ENCODE assay signal across 17 cellular contexts in the genomic region with DNA sequence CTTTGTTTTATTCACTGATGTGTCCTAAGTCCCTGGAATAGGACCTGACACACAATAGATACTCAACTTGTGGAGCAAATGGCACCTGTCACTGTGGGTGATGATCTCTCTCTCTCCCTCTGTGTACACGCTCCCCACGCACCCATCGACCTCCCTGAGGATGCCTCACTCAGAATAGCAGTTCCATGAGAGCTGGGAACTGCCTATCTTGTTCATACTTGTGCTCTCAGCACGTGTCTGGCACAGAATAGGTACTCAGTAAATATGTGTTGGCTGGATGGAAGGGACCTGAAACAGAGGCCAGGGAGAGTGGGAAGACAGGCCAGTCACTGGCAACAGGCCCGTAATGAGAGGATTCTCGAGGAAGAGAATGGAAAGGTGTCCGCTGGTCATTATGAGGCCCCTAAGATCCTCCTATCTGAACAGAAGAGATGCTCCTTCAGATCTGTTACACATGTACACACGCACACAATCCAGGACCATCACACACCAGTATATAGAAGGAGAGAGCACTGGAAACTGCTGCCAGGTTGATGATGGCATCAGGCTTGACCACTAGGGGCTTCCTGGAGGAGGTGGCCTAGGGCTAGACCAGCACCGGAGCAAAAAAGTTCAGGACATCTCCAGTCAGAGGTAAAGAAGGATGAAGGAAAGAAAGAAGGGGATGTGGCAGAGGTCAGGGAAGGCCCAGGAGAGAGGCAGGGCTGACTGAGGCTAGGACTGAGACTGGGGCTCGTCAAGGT. TPM values are rescaled to one million over a fixed set of nuclear protein-coding genes. Genes with fewer than 3 reads are reported as not detected.
DNase-seq lines count a peak whose midpoint lies in the region; ATAC-seq and TF ChIP-seq lines count a peak whose summit lies in the region.
"Had no signal": no experiment of that assay in that cellular context is flagged by ENCODE, and none has a peak within 500 bp of the region (broad histone marks: within the 10 kb centered on the region; RNA-seq: fewer than 3 reads in every experiment).

No MANE protein-coding gene starts in this region.

- CTCF ChIA-PET in Caco-2 (lab: Charles Lee), result interaction anchor here (0.6 to 1.2 kb wide), 2 partner anchors 278 to 297 kb away, joined by 3 to 5 read pairs; no protein-coding TSS in a partner anchor
- CTCF ChIA-PET in IMR-90 (lab: Yijun Ruan, JAX), result no interaction called here

- no peak for TF ChIP-seq RAD21 in IMR-90 (IDR thresholded peaks at IDR 0.05; ENCODE audit: low read length)

- DNase-seq in Caco-2, result no peak
- DNase-seq in IMR-90, result no peak
- DNase-seq in epithelial cell of proximal tubule (ENCODE audit: low read depth), result no peak
- DNase-seq in COR-L47 (lab: John Stamatoyannopoulos, UW), result no peak
- no peak for DNase-seq in uterus
- no peak for DNase-seq in Kasumi-1 (lab: John Stamatoyannopoulos, UW)
- DNase-seq: activated CD4-positive, alpha-beta T cell treated with anti-CD3 and anti-CD28 coated beads, Interleukin-2, amount 50 U/mL, for 4 hours; activated effector memory CD4-positive, alpha-beta T cell treated with Interleukin-2 at 50 U/mL for 16 hours; effector CD8-positive, alpha-beta T cell; foreskin melanocyte; NCI-H2081; NCI-H82; T-helper 9 cell; tibial artery had no signal

- peaks cover 86% of the 10 kb centered on the region for H3K4me1 ChIP-seq in Caco-2
- H3K4me1 ChIP-seq in IMR-90 (ENCODE audit: control insufficient read depth, insufficient read depth, low read length), result peaks cover 30% of the 10 kb centered on the region
- H3K4me1 ChIP-seq in neutrophil (ENCODE audit: control insufficient read depth in 1 of 2, insufficient read depth in 1 of 2, low read depth in 1 of 2, low read length in 1 of 2), result peaks cover 91 to 96% of the 10 kb centered on the region in 2 experiments
- H3K4me1 ChIP-seq in uterus, result no peaks in the 10 kb centered on the region

- in situ Hi-C loops in IMR-90 (cut with MboI; ENCODE audit: low sequenced_read_pairs), result no loop called here

- H3K23ac ChIP-seq in IMR-90 (ENCODE audit: low read depth, low read length), result no peak overlapping the region

- no peaks in the 10 kb centered on the region for H3K27me3 Mint-ChIP-seq in Caco-2 (ENCODE audit: insufficient read depth, unreplicated experiment)
- H3K27me3 Mint-ChIP-seq in activated T-helper 17 cell treated with anti-CD3 and anti-CD28 coated beads, Interleukin-2, amount 50 U/mL, for 72 hours, result no peaks in the 10 kb centered on the region

- H3K4me3 ChIP-seq in Caco-2 (ENCODE audit: low read depth, low read length), result no peak overlapping the region
- no peak overlapping the region for H3K4me3 ChIP-seq in IMR-90 (ENCODE audit: insufficient read depth, low read depth, low read length)
- H3K4me3 ChIP-seq in epithelial cell of proximal tubule (ENCODE audit: low read depth, low read length), result no peak overlapping the region
- no peak overlapping the region for H3K4me3 ChIP-seq in neutrophil (ENCODE audit: low read depth in 1 of 2, low read length in 1 of 2)
- no peak overlapping the region for H3K4me3 ChIP-seq in uterus
- H3K4me3 ChIP-seq: tibial artery had no signal

- TF ChIP-seq POLR2A in IMR-90 (IDR thresholded peaks at IDR 0.05; ENCODE audit: low read depth, low read length), result no peak
- no peak for TF ChIP-seq POLR2A in uterus (IDR thresholded peaks at IDR 0.05)

- H2BK20ac ChIP-seq in IMR-90 (ENCODE audit: low read depth, low read length), result no peak overlapping the region

- ATAC-seq in IMR-90 (ENCODE audit: low read depth), result no peak
- ATAC-seq in activated T-helper 17 cell treated with anti-CD3 and anti-CD28 coated beads, Interleukin-2, amount 50 U/mL, for 72 hours (replicated peaks), result no peak

- intact Hi-C loops in Caco-2 (cut with micrococcal nuclease; ENCODE audit: unreplicated experiment), result no loop called here
- intact Hi-C loops in IMR-90 (cut with micrococcal nuclease), result no loop called here
- intact Hi-C loops in uterus (cut with DNase I; ENCODE audit: low total_unique reads), result no loop called here

- H3K14ac ChIP-seq in IMR-90 (replicated peaks; ENCODE audit: low read depth, low read length), result no peak overlapping the region

- no peak overlapping the region for H4K91ac ChIP-seq in IMR-90 (ENCODE audit: insufficient read depth, low read depth, low read length)

- H3K9me3 Mint-ChIP-seq in Caco-2 (ENCODE audit: unreplicated experiment), result no peaks in the 10 kb centered on the region
- no peaks in the 10 kb centered on the region for H3K9me3 Mint-ChIP-seq in activated T-helper 17 cell treated with anti-CD3 and anti-CD28 coated beads, Interleukin-2, amount 50 U/mL, for 72 hours

- no peaks in the 10 kb centered on the region for H3K9me3 ChIP-seq in Caco-2
- no peaks in the 10 kb centered on the region for H3K9me3 ChIP-seq in IMR-90 (ENCODE audit: control insufficient read depth, insufficient read depth, low read length)
- H3K9me3 ChIP-seq in neutrophil, result no peaks in the 10 kb centered on the region
- no peaks in the 10 kb centered on the region for H3K9me3 ChIP-seq in uterus
- H3K9me3 ChIP-seq: tibial artery had no signal

- no peak overlapping the region for H2BK5ac ChIP-seq in IMR-90 (ENCODE audit: low read depth, low read length, poor library complexity, severe bottlenecking)

- H3K4me2 ChIP-seq in IMR-90 (ENCODE audit: low read depth, low read length), result no peak overlapping the region

- H4K8ac ChIP-seq in IMR-90 (ENCODE audit: low read depth in 2 of 2, low read length in 2 of 2), result no peak overlapping the region

- peak overlapping the region; percentile 46; the same call in 1 of the 2 replicates for H3K4ac ChIP-seq in IMR-90 (ENCODE audit: low read depth, low read length)

- H3K79me1 ChIP-seq in IMR-90 (ENCODE audit: low read depth in 1 of 2, low read length in 2 of 2), result no peaks in the 10 kb centered on the region

- POLR2A ChIA-PET in Caco-2 (lab: Charles Lee) (interaction anchor here (0.8 kb wide), 1 partner anchor 126 kb away, joined by 4 read pairs; no protein-coding TSS in a partner anchor), IMR-90 (lab: Charles Lee; ENCODE audit: unreplicated experiment) (no interaction called here)

- H2AK9ac ChIP-seq in IMR-90 (replicated peaks; ENCODE audit: low read depth, low read length, poor library complexity), result no peak overlapping the region

- 80% methylated on average over 1 of the region's 10 CpGs; no CpG with 5 or more reads in 1 of the 2 experiments for whole genome bisulfite sequencing in IMR-90 (ENCODE audit: extremely low coverage in 2 of 2, insufficient read length in 1 of 2), 2 experiments

- no peak overlapping the region for H4K5ac ChIP-seq in IMR-90 (ENCODE audit: low read depth, low read length)

- dilution Hi-C loops in IMR-90 (cut with HindIII; ENCODE audit: low sequenced_read_pairs, unreplicated experiment), result no loop called here

- H4K20me1 ChIP-seq in IMR-90 (ENCODE audit: insufficient read depth, low read length), result no peaks in the 10 kb centered on the region

- H3K27ac ChIP-seq in IMR-90 (ENCODE audit: insufficient read depth, low read length) (no peak overlapping the region), neutrophil (peak overlapping the region; percentile 90), uterus (no peak overlapping the region)
- H3K27ac ChIP-seq: tibial artery had no signal

- H3K4me3 Mint-ChIP-seq in Caco-2 (ENCODE audit: unreplicated experiment), result no peak overlapping the region
- H3K4me3 Mint-ChIP-seq in activated T-helper 17 cell treated with anti-CD3 and anti-CD28 coated beads, Interleukin-2, amount 50 U/mL, for 72 hours, result no peak overlapping the region

- peaks cover 84% of the 10 kb centered on the region for H3K4me1 Mint-ChIP-seq in Caco-2 (ENCODE audit: low read depth, unreplicated experiment)
- peaks cover 4% of the 10 kb centered on the region for H3K4me1 Mint-ChIP-seq in activated T-helper 17 cell treated with anti-CD3 and anti-CD28 coated beads, Interleukin-2, amount 50 U/mL, for 72 hours

- TF ChIP-seq CTCF in Caco-2 (IDR thresholded peaks at IDR 0.05; ENCODE audit: insufficient read depth in 1 of 2, low read depth in 1 of 2, low read length in 1 of 2, severe bottlenecking in 1 of 2, unreplicated experiment in 1 of 2) (no peak), IMR-90 (conservative IDR thresholded peaks at IDR 0.05; ENCODE audit: low read depth, low read length) (no peak), epithelial cell of proximal tubule (conservative IDR thresholded peaks at IDR 0.05; ENCODE audit: low read depth, low read length) (peak; percentile 33), neutrophil (IDR thresholded peaks at IDR 0.05) (no peak), uterus (IDR thresholded peaks at IDR 0.05) (no peak)

- peaks cover 15% of the 10 kb centered on the region for H3K9me1 ChIP-seq in IMR-90 (ENCODE audit: insufficient read depth, low read length)

- H2AK5ac ChIP-seq in IMR-90 (ENCODE audit: low read depth, low read length), result peak overlapping the region; percentile 61

- BruUV-seq in Caco-2 (replicated peaks; lab: Mats Ljungman, UMichigan) (no TSS peak), IMR-90 (replicated peaks; lab: Mats Ljungman, UMichigan) (no TSS peak)

- H3K36me3 Mint-ChIP-seq in Caco-2 (ENCODE audit: insufficient read depth, unreplicated experiment), result peaks cover 8% of the 10 kb centered on the region
- no peaks in the 10 kb centered on the region for H3K36me3 Mint-ChIP-seq in activated T-helper 17 cell treated with anti-CD3 and anti-CD28 coated beads, Interleukin-2, amount 50 U/mL, for 72 hours (ENCODE audit: low read depth)

- H3K56ac ChIP-seq in IMR-90 (ENCODE audit: extremely low read depth, insufficient read depth, low read length), result no peak overlapping the region

- no peaks in the 10 kb centered on the region for H3K36me3 ChIP-seq in Caco-2 (ENCODE audit: control insufficient read depth, insufficient read depth, low read length)
- no peaks in the 10 kb centered on the region for H3K36me3 ChIP-seq in IMR-90 (ENCODE audit: control insufficient read depth, insufficient read depth, low read length)
- no peaks in the 10 kb centered on the region for H3K36me3 ChIP-seq in neutrophil
- H3K36me3 ChIP-seq in uterus, result no peaks in the 10 kb centered on the region
- H3K36me3 ChIP-seq: tibial artery had no signal

- no peaks in the 10 kb centered on the region for H3K27me3 ChIP-seq in Caco-2 (replicated peaks; ENCODE audit: control insufficient read depth, insufficient read depth, low read length)
- 0 out of 2 replicates have a peak, but pooled peaks cover 2% of the 10 kb centered on the region for H3K27me3 ChIP-seq in IMR-90 (ENCODE audit: control insufficient read depth, insufficient read depth, low read length)
- H3K27me3 ChIP-seq in neutrophil, result no peaks in the 10 kb centered on the region
- no peaks in the 10 kb centered on the region for H3K27me3 ChIP-seq in uterus
- H3K27me3 ChIP-seq: tibial artery had no signal

- no peak overlapping the region for H2BK120ac ChIP-seq in IMR-90 (ENCODE audit: low read depth, low read length)

- no peak overlapping the region for H2AFZ ChIP-seq in IMR-90 (replicated peaks; ENCODE audit: low read length, poor library complexity)

- H3K9ac ChIP-seq in IMR-90 (ENCODE audit: low read depth, low read length), result no peak overlapping the region
- H3K9ac ChIP-seq: parathyroid adenoma had no signal

- no peak overlapping the region for H2BK15ac ChIP-seq in IMR-90 (ENCODE audit: low read depth, low read length)

- peak overlapping the region; percentile 93 for H3K27ac Mint-ChIP-seq in Caco-2 (ENCODE audit: unreplicated experiment)
- H3K27ac Mint-ChIP-seq in activated T-helper 17 cell treated with anti-CD3 and anti-CD28 coated beads, Interleukin-2, amount 50 U/mL, for 72 hours, result no peak overlapping the region

- no peak overlapping the region for H3K18ac ChIP-seq in IMR-90 (ENCODE audit: low read depth, low read length)

RNA-seq across cellular contexts. Expression of a gene that starts 30.9 kb away (rescaled TPM):
- total RNA-seq in Caco-2 (2022) (172 and 174 TPM in 2 replicates), IMR-90 (2012; rRNA removed) (156 and 190 TPM in 2 replicates), epithelial cell of proximal tubule (103 and 120 TPM in 2 replicates), uterus (100 to 1,000 TPM in 3 of 4 donors, 10 to 100 TPM in 1; 81.0 to 247 (median 156) TPM)
- 211 and 234 TPM in 2 replicates for polyA plus RNA-seq in IMR-90 (2012; rRNA removed)
- 69.3 and 213 TPM in 2 replicates for polyA plus RNA-seq in IMR-90 (2012; cell fraction: cytosol; rRNA removed)
- 853 and 1,420 TPM in 2 replicates for polyA plus RNA-seq in IMR-90 (2012; cell fraction: nucleus; rRNA removed; ENCODE audit: low replicate concordance)
- 100 to 1,000 TPM in 1 of 2 donors, 10 to 100 TPM in 1; 48.7 to 142 TPM for total RNA-seq in activated T-helper 17 cell treated with anti-CD3 and anti-CD28 coated beads, Interleukin-2, amount 50 U/mL, for 72 hours
